ENCODE assay signal across 8 cellular contexts in genomic region chr1:99969260-99969728, GRCh38. TPM values are rescaled to one million over a fixed set of nuclear protein-coding genes. Genes with fewer than 3 reads are reported as not detected.
A peak's percentile ranks its signal among the peaks of the same experiment; 100 is the strongest.
DNase-seq lines count a peak whose midpoint lies in the region; ATAC-seq, FAIRE-seq and TF ChIP-seq lines count a peak whose summit lies in the region.

No MANE protein-coding gene starts in this region.

- peak overlapping the region; percentile 87 for H3K4me2 ChIP-seq in Loucy (ENCODE audit: low read depth, low read length, poor library complexity, severe bottlenecking)

- no peaks in the 10 kb centered on the region for H3K36me3 ChIP-seq in Loucy (ENCODE audit: insufficient read depth, low read length)
- H3K36me3 ChIP-seq in mesodermal cell (ENCODE audit: control insufficient read depth, insufficient read depth, low read length) = peaks cover under 1% of the 10 kb centered on the region

- 43 to 50% methylated on average over 4 to 6 of the region's 6 CpGs for WGBS in mesodermal cell (ENCODE audit: insufficient coverage in 2 of 2), 2 experiments

- H3K27ac ChIP-seq in caudate nucleus (ENCODE audit: low read depth, low read length) = peak overlapping the region; percentile 42
- H3K27ac ChIP-seq in mesodermal cell (ENCODE audit: low read depth, low read length, severe bottlenecking) = peak overlapping the region; percentile 13

- ATAC-seq in GM21528 (IDR thresholded peaks at IDR 0.05; ENCODE audit: low FRiP score, unreplicated experiment) = peak; percentile 29

- no peaks in the 10 kb centered on the region for H3K9me2 ChIP-seq in Loucy (replicated peaks; ENCODE audit: low read depth, low read length)

- peak; percentile 28 for DNase-seq in ELR (ENCODE audit: low read depth)
- peak in 5 of 61 donors; percentile 16 to 51 (median 39) for DNase-seq in caudate nucleus (lab: John Stamatoyannopoulos, UW)
- no peak for DNase-seq in islet precursor cell
- DNase-seq in urothelium cell line (ENCODE audit: low spot score) = no peak
- DNase-seq in NCI-H1417 (lab: John Stamatoyannopoulos, UW) = no peak

- no peaks in the 10 kb centered on the region for H3K27me3 ChIP-seq in Loucy (ENCODE audit: insufficient read depth, low read length, poor library complexity, severe bottlenecking)

- FAIRE-seq in urothelium cell line (lab: Jason Lieb, UNC) = no peak

- H3K9ac ChIP-seq in Loucy (ENCODE audit: low read depth, low read length, poor library complexity, severe bottlenecking) = peak overlapping the region; percentile 78

- peaks cover 39% of the 10 kb centered on the region for H3K79me2 ChIP-seq in Loucy (ENCODE audit: insufficient read depth, low read length)

- H3K4me1 ChIP-seq in Loucy (ENCODE audit: insufficient read depth, low read length, poor library complexity, severe bottlenecking) (peaks cover 40% of the 10 kb centered on the region), mesodermal cell (ENCODE audit: control insufficient read depth, insufficient read depth, low read length, poor library complexity, severe bottlenecking) (no peaks in the 10 kb centered on the region)

- no peaks in the 10 kb centered on the region for H3F3A ChIP-seq in Loucy (ENCODE audit: low read depth)

- TF ChIP-seq CTCF in Loucy (conservative IDR thresholded peaks at IDR 0.05; ENCODE audit: low read length) = no peak

- H3K4me3 ChIP-seq in Loucy (ENCODE audit: low read length, poor library complexity, severe bottlenecking) = peak overlapping the region; percentile 84
- H3K4me3 ChIP-seq in mesodermal cell (ENCODE audit: extremely low read depth, insufficient read depth, low read length, poor library complexity, severe bottlenecking) = peak overlapping the region; percentile 68

- peaks cover 13% of the 10 kb centered on the region for H4K20me1 ChIP-seq in Loucy (ENCODE audit: insufficient read depth, low read length, poor library complexity, severe bottlenecking)

- H3K9me3 ChIP-seq in Loucy (ENCODE audit: insufficient read depth, low read depth, low read length) (no peaks in the 10 kb centered on the region), mesodermal cell (ENCODE audit: control insufficient read depth, low read length) (no peaks in the 10 kb centered on the region)

- H2AFZ ChIP-seq in Loucy (ENCODE audit: low read length) = peak overlapping the region; percentile 100

RNA-seq across cellular contexts. Expression of gene SLC35A3, which starts 0.5 kb away (rescaled TPM):
- polyA plus RNA-seq in mesodermal cell (2013, experiment 1 of 2) = 16.1 TPM
- polyA plus RNA-seq in mesodermal cell (2013, experiment 2 of 2) = 19.1 TPM
